In genomic region chr14:38884109-38884508, GRCh38 we compare ENCODE assay signal across 34 cellular contexts.
"Had no signal": no experiment of that assay in that cellular context is flagged by ENCODE, and none has a peak within 500 bp of the region (broad histone marks: within the 10 kb centered on the region; RNA-seq: fewer than 3 reads in every experiment).

No MANE protein-coding gene starts in this region.

- DNase-seq: activated effector memory CD4-positive, alpha-beta T cell treated with anti-CD3 and anti-CD28 coated beads, Interleukin-2, amount 50 U/mL, for 16 hours; activated effector memory CD4-positive, alpha-beta T cell treated with Interleukin-2 at 50 U/mL for 16 hours; activated gamma-delta T cell; activated gamma-delta T cell treated with Interleukin-2 at 50 U/mL for 16 hours; activated naive CD4-positive, alpha-beta T cell; activated naive CD4-positive, alpha-beta T cell treated with anti-CD3 and anti-CD28 coated beads for 36 hours; activated naive CD4-positive, alpha-beta T cell treated with anti-CD3 and anti-CD28 coated beads, Interleukin-2, amount 10 ng/mL, durations not matched to agents 7 days and 5 days; activated naive CD4-positive, alpha-beta T cell treated with anti-CD3 and anti-CD28 coated beads, Interleukin-2, amount 50 U/mL, for 16 hours; activated naive CD4-positive, alpha-beta T cell treated with Interleukin-2 at 50 U/mL for 16 hours; activated naive CD8-positive, alpha-beta T cell treated with anti-CD3 and anti-CD28 coated beads for 36 hours; activated naive CD8-positive, alpha-beta T cell treated with anti-CD3 and anti-CD28 coated beads, Interleukin-2, amount 10 ng/mL, durations not matched to agents 7 days and 5 days; activated naive CD8-positive, alpha-beta T cell treated with anti-CD3 and anti-CD28 coated beads, Interleukin-2, amount 50 U/mL, for 24 hours; activated T-cell treated with anti-CD3 and anti-CD28 coated beads, Interleukin-2, amount 50 U/mL, for 1 hour; activated T-cell treated with anti-CD3 and anti-CD28 coated beads, Interleukin-2, amount 50 U/mL, for 24 hours; activated T-cell treated with anti-CD3 and anti-CD28 coated beads, Interleukin-2, amount 50 U/mL, for 4 hours; activated T-cell treated with anti-CD3 and anti-CD28 coated beads, Interleukin-2, amount 50 U/mL, for 48 hours; activated T-cell treated with anti-CD3 and anti-CD28 coated beads, Interleukin-2, amount 50 U/mL, for 72 hours; adrenal gland; amniotic stem cell; amygdala; anterior cingulate cortex; aorta; body of pancreas; brain microvascular endothelial cell; caudate nucleus; central memory CD4-positive, alpha-beta T cell; cerebellar nuclear complex had no signal

- ATAC-seq: activated naive CD4-positive, alpha-beta T cell treated with anti-CD3 and anti-CD28 coated beads, Interleukin-2, amount 50 U/mL, for 72 hours; activated naive CD8-positive, alpha-beta T cell treated with anti-CD3 and anti-CD28 coated beads, Interleukin-2, amount 50 U/mL, for 24 hours; activated T-cell treated with anti-CD3 and anti-CD28 coated beads, Interleukin-2, amount 50 U/mL, for 4 hours; activated T-cell treated with anti-CD3 and anti-CD28 coated beads, Interleukin-2, amount 50 U/mL, for 72 hours; activated T-helper 17 cell treated with anti-CD3 and anti-CD28 coated beads, Interleukin-2, amount 50 U/mL, for 72 hours; body of pancreas had no signal

- H3K27me3 ChIP-seq: adrenal gland, ascending aorta, body of pancreas, brain microvascular endothelial cell, breast epithelium, cardiac muscle cell had no signal

- H3K36me3 ChIP-seq: adrenal gland, ascending aorta, brain microvascular endothelial cell, breast epithelium, cardiac muscle cell had no signal

- H3K9me3 ChIP-seq: adrenal gland, ascending aorta, body of pancreas, breast epithelium had no signal

- H3K27ac ChIP-seq: adrenal gland, ascending aorta, body of pancreas, brain microvascular endothelial cell, breast epithelium, cardiac muscle cell had no signal

- H3K4me3 ChIP-seq: adrenal gland, ascending aorta, body of pancreas, breast epithelium, cardiac muscle cell had no signal

- FAIRE-seq: astrocyte, bronchial epithelial cell had no signal

- H3K4me1 ChIP-seq: ascending aorta, breast epithelium had no signal
